ENCODE assay signal across 8 cellular contexts in the genomic region with DNA sequence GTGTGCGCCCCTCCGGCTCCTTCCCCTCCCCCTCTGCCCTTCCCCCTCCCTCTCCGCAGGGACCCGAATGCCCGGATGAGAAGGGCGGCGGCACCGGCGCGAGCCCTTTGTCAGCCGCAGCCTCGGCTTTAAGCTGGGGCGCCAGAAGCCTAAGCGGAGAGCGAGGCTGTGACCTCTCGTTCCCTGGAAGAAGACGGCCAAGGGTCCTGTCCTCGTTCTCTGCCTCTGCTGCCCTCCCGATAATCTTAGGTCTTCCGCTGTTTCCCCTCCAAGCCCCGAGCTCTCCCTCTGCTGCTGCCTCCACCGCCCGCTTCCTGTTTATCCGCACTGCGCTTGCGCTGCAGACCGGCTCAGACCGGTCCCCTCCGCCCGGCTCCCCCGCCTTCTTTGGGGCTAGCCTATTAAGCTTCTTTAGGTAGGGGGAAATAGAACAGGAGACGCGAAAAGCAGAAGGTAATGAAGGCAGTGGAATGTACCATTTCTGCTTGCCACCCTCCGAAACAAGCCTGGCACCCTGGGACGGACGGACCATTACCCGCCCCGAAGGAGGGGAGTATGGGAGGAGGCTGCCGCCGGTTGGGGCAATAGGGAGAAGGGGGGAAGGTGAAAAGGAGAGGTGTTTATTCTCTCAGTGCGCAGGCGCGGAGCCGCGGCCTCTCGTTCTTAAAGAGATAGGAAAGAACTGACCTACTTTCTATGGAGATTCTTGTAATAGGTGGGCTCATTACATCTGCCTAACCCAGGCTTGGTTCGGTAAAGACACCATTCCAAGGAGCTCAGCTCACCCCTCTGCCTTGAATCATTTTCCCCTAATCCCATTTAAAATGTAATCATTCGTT. TPM values are rescaled to one million over a fixed set of nuclear protein-coding genes. Genes with fewer than 3 reads are reported as not detected.
DNase-seq lines count a peak whose midpoint lies in the region; ATAC-seq and TF ChIP-seq lines count a peak whose summit lies in the region.

Gene OGA, minus strand, starts transcription at position 326 of the 839 bp plus-strand sequence. CDS start 422 bp downstream, outside the sequence.

- intact Hi-C loops in natural killer cell (cut with micrococcal nuclease) = loop anchor here (1.0 kb wide), 4 partner anchors 12 to 334 kb away; partner anchors contain the start of genes NOLC1 and NPM3

- no peaks in the 10 kb centered on the region for H3K27me3 ChIP-seq in H7 (ENCODE audit: control insufficient read depth, insufficient read depth, low read length)

- H3K4me3 Mint-ChIP-seq in natural killer cell = peak within 1 kb of the TSS; percentile 97

- DNase-seq in ELF-1 (ENCODE audit: low read depth, low spot score) (peak; percentile 100), H7 (peak; percentile 97), M059J (ENCODE audit: low read depth) (peak; percentile 99), SHP77 (lab: John Stamatoyannopoulos, UW) (peak; percentile 98), fibroblast of peridontal ligament (ENCODE audit: extremely low read depth) (peak; percentile 100), natural killer cell (peak; percentile 93)
- DNase-seq in activated effector memory CD4-positive, alpha-beta T cell treated with Interleukin-2 at 50 U/mL for 16 hours = peak; percentile 97
- peak; percentile 100 for DNase-seq in stimulated activated naive CD4-positive, alpha-beta T cell treated with Interleukin-2 at 50 U/mL for 16 hours (lab: John Stamatoyannopoulos, UW)

- H3K4me1 Mint-ChIP-seq in natural killer cell = peaks cover 55 to 62% of the 10 kb centered on the region in 2 donors

- H3K27me3 Mint-ChIP-seq in natural killer cell (ENCODE audit: low read depth in 2 of 2) = no peaks in the 10 kb centered on the region

- TF ChIP-seq CTCF in natural killer cell (IDR thresholded peaks at IDR 0.05) = no peak

- peak within 1 kb of the TSS; percentile 89 to 90 for H3K27ac Mint-ChIP-seq in natural killer cell

- H3K36me3 Mint-ChIP-seq in natural killer cell = peaks cover 7% of the 10 kb centered on the region

- peak; percentile 89 to 98 (median 90) for ATAC-seq in natural killer cell

- no peaks in the 10 kb centered on the region for H3K9me3 Mint-ChIP-seq in natural killer cell

- H3K4me3 ChIP-seq in H7 (ENCODE audit: insufficient read depth, low read depth, low read length) = peak within 1 kb of the TSS; percentile 100

- no peaks in the 10 kb centered on the region for H3K36me3 ChIP-seq in H7 (replicated peaks; ENCODE audit: control insufficient read depth, insufficient read depth, low read length)

RNA-seq across cellular contexts. Expression of gene OGA, which starts in this region (rescaled TPM):
- total RNA-seq in H7 (2014; rRNA removed; shearing (Covaris generic)) = 56.3 and 96.7 TPM in 2 replicates
- total RNA-seq in M059J (2014; rRNA removed; shearing (Covaris generic)) = 48.4 and 66.4 TPM in 2 replicates
- 100 to 1,000 TPM; 427 to 488 (median 481) TPM for total RNA-seq in natural killer cell

Comparison
In these comparisons a context has a peak if more than half of its experiments do, and no peak if none do; other contexts are left out.
1. Peak in every context shown above with its lines: DNase-seq, ATAC-seq and H3K4me3 ChIP-seq.